ENCODE assay signal across 25 cellular contexts in genomic region chr3:197670361-197670760, GRCh38.
A peak's percentile ranks its signal among the peaks of the same experiment; 100 is the strongest.
DNase-seq lines count a peak whose midpoint lies in the region; ATAC-seq and TF ChIP-seq lines count a peak whose summit lies in the region.
"Had no signal": no experiment of that assay in that cellular context is flagged by ENCODE, and none has a peak within 500 bp of the region (broad histone marks: within the 10 kb centered on the region; RNA-seq: fewer than 3 reads in every experiment).

No MANE protein-coding gene starts in this region.

- H3K4me3 Mint-ChIP-seq in naive B cell (no peak overlapping the region), mesothelial cell of epicardium (no peak overlapping the region)
- H3K4me3 Mint-ChIP-seq: CD4-positive, alpha-beta memory T cell; H9; HFFc6 had no signal

- intact Hi-C loops in testis (cut with DNase I; ENCODE audit: low total_unique reads) = no loop called here

- peaks cover 7% of the 10 kb centered on the region; the same call in 1 of the 2 replicates for H3K79me2 ChIP-seq in OCI-LY1 (ENCODE audit: insufficient read depth, low read length)

- H3K27me3 ChIP-seq in OCI-LY1 (ENCODE audit: insufficient read depth, low read length) (no peaks in the 10 kb centered on the region), testis (no peaks in the 10 kb centered on the region)
- H3K27me3 ChIP-seq: BLaER1 had no signal

- H3K4me2 ChIP-seq in OCI-LY1 (ENCODE audit: low read length) = no peak overlapping the region
- H3K4me2 ChIP-seq: BLaER1 had no signal

- H4K20me1 ChIP-seq in OCI-LY1 (ENCODE audit: insufficient read depth, low read length) = no peaks in the 10 kb centered on the region
- H4K20me1 ChIP-seq: BLaER1 had no signal

- H3K9me3 ChIP-seq in OCI-LY1 (ENCODE audit: low read length) (no peaks in the 10 kb centered on the region), testis (no peaks in the 10 kb centered on the region)
- H3K9me3 ChIP-seq: BLaER1 had no signal

- no peak overlapping the region for H2AFZ ChIP-seq in OCI-LY1 (ENCODE audit: low read length)
- H2AFZ ChIP-seq: GM23248 had no signal

- DNase-seq in caudate nucleus (lab: John Stamatoyannopoulos, UW) (no peak), naive B cell (no peak), testis (no peak), mesothelial cell of epicardium (ENCODE audit: low spot score in 2 of 2, unreplicated experiment in 2 of 2) (no peak)
- DNase-seq: CD4-positive, alpha-beta memory T cell; DND-41; GM23248; H9; HFFc6; KG1; NCI-H1105; NCI-H2029 treated with DMSO at 0.1 percent for 48 hours; NCI-H2171; NCI-H345; NCI-H524; NCI-H774; NK-92 treated with Interleukin-12 subunit alpha and Interleukin-12 subunit beta, amount 100 ng/mL, for 24 hours; SIG-M5 had no signal

- H3K4me1 Mint-ChIP-seq in naive B cell (peaks cover 21 to 36% (median 28%) of the 10 kb centered on the region in 3 donors), mesothelial cell of epicardium (no peaks in the 10 kb centered on the region)
- H3K4me1 Mint-ChIP-seq: H9 had no signal

- H3K27me3 Mint-ChIP-seq in naive B cell (no peaks in the 10 kb centered on the region), mesothelial cell of epicardium (ENCODE audit: low read depth) (peaks cover 2% of the 10 kb centered on the region)
- H3K27me3 Mint-ChIP-seq: CD4-positive, alpha-beta memory T cell had no signal

- ATAC-seq in naive B cell (ENCODE audit: low read depth in 2 of 2) = no peak
- ATAC-seq in HG02759 (IDR thresholded peaks at IDR 0.05; ENCODE audit: unreplicated experiment) = no peak
- no peak for ATAC-seq in GM21528 (IDR thresholded peaks at IDR 0.05; ENCODE audit: low FRiP score, unreplicated experiment)
- ATAC-seq: GM12878, Panc1 had no signal

- peak overlapping the region; percentile 98 for H3K27ac ChIP-seq in OCI-LY1 (ENCODE audit: low read depth, low read length, poor library complexity, severe bottlenecking)
- peak overlapping the region; percentile 75 for H3K27ac ChIP-seq in caudate nucleus (ENCODE audit: low read depth, low read length)
- peak overlapping the region; percentile 15 to 74 for H3K27ac ChIP-seq in testis
- H3K27ac ChIP-seq: BLaER1, GM23248, HL-60 had no signal

- TF ChIP-seq CTCF in OCI-LY1 (IDR thresholded peaks at IDR 0.05; ENCODE audit: low read length) (no peak), testis (IDR thresholded peaks at IDR 0.05) (no peak), mesothelial cell of epicardium (IDR thresholded peaks at IDR 0.05; ENCODE audit: unreplicated experiment) (no peak)

- H3K9me3 Mint-ChIP-seq in naive B cell (no peaks in the 10 kb centered on the region), mesothelial cell of epicardium (no peaks in the 10 kb centered on the region)
- H3K9me3 Mint-ChIP-seq: CD4-positive, alpha-beta memory T cell; H9; HFFc6 had no signal

- no peaks in the 10 kb centered on the region for H3F3A ChIP-seq in OCI-LY1 (ENCODE audit: insufficient read depth, low read length)

- no peaks in the 10 kb centered on the region for H3K9me2 ChIP-seq in OCI-LY1 (ENCODE audit: low read depth, low read length)

- no peak for TF ChIP-seq POLR2A in testis (IDR thresholded peaks at IDR 0.05)

- H3K36me3 Mint-ChIP-seq in naive B cell (peaks cover 0 to 15% of the 10 kb centered on the region in 2 donors), mesothelial cell of epicardium (peaks cover 15% of the 10 kb centered on the region)

- peaks cover 55% of the 10 kb centered on the region; the same call in 1 of the 2 replicates for H3K36me3 ChIP-seq in OCI-LY1 (ENCODE audit: insufficient read depth, low read length)
- H3K36me3 ChIP-seq in testis (ENCODE audit: low read depth, missing control alignments) = no peaks in the 10 kb centered on the region

- H3K9ac ChIP-seq in OCI-LY1 (ENCODE audit: low read length) = no peak overlapping the region
- H3K9ac ChIP-seq: BLaER1, GM23248 had no signal

- WGBS in testis, 2 donors = 76 to 83% methylated on average over 1 of the region's 1 CpG

- H3K27ac Mint-ChIP-seq in naive B cell (peak overlapping the region in 5 of 6 donors; percentile 17 to 84 (median 42)), mesothelial cell of epicardium (no peak overlapping the region)
- H3K27ac Mint-ChIP-seq: HFFc6 had no signal

- H3K4me3 ChIP-seq in OCI-LY1 (ENCODE audit: low read depth, low read length, poor library complexity, severe bottlenecking) = no peak overlapping the region
- no peak overlapping the region for H3K4me3 ChIP-seq in testis
- H3K4me3 ChIP-seq: BLaER1, GM12878, GM23248 had no signal

- H3K4me1 ChIP-seq in OCI-LY1 (ENCODE audit: insufficient read depth, low read length, severe bottlenecking) = peaks cover 76% of the 10 kb centered on the region
- peaks cover 20% of the 10 kb centered on the region for H3K4me1 ChIP-seq in testis

Comparison
In these comparisons a context has a peak if more than half of its experiments do, and no peak if none do; other contexts are left out.
1. H3K27ac ChIP-seq: peak in every context shown above with its lines; median percentile 98 in OCI-LY1; 75 in caudate nucleus; 44 in testis.